ENCODE assay signal across 20 cellular contexts in the genomic region with DNA sequence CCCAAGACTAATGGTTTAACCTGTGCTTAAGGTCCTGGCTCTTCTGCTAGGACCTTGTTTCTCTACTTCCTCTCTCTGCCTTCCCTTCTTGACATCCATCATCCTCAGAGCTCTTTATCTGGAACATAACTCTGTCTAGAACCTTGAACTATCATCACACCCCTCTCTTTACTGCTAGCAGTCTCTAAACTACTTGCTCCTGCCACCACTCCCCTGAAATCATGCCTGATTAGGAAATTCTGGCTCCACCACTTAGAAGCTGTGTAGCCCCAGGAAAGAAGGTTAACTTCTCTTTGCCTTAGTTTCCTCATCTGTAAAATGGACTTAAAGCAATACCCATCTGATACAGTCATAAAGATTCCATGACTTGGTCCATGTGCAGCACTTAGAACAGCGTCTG. TPM values are rescaled to one million over a fixed set of nuclear protein-coding genes. Genes with fewer than 3 reads are reported as not detected.
DNase-seq lines count a peak whose midpoint lies in the region; ATAC-seq, FAIRE-seq and TF ChIP-seq lines count a peak whose summit lies in the region.
"Had no signal": no experiment of that assay in that cellular context is flagged by ENCODE, and none has a peak within 500 bp of the region (broad histone marks: within the 10 kb centered on the region; RNA-seq: fewer than 3 reads in every experiment).

No MANE protein-coding gene starts in this region.

- no peak for ATAC-seq in GM19324 (IDR thresholded peaks at IDR 0.05; ENCODE audit: low FRiP score, unreplicated experiment)
- no peak for ATAC-seq in omental fat pad (ENCODE audit: low FRiP score)
- ATAC-seq: activated CD8-positive, alpha-beta memory T cell treated with anti-CD3 and anti-CD28 coated beads, Interleukin-2, amount 10 ng/mL, durations not matched to agents 7 days and 5 days; T-helper 17 cell had no signal

- H2BK120ac ChIP-seq in H1 (replicated peaks; ENCODE audit: low read depth, low read length) (no peak overlapping the region), trophoblast cell (ENCODE audit: insufficient read depth, low read length, poor library complexity) (peak overlapping the region; percentile 70)

- H2BK15ac ChIP-seq in H1 (ENCODE audit: low read length): no peak overlapping the region

- CTCF ChIA-PET in AG04450 (lab: Charles Lee): interaction anchor here (0.6 kb wide), 1 partner anchor 134 kb away, joined by 4 read pairs; no protein-coding TSS in a partner anchor
- CTCF ChIA-PET in H1 (lab: Charles Lee; ENCODE audit: partially characterized antibody): interaction anchor here (1.0 to 2.8 kb wide), 2 partner anchors 9 to 42 kb away, joined by 4 to 7 read pairs; a partner anchor contains a TSS

- no peak overlapping the region for H3K14ac ChIP-seq in H1 (ENCODE audit: insufficient read length)
- H3K14ac ChIP-seq in trophoblast cell (ENCODE audit: low read length): peak overlapping the region; percentile 80

- H3K18ac ChIP-seq in H1 (ENCODE audit: extremely low read depth, low read length) (no peak overlapping the region), trophoblast cell (ENCODE audit: low read length) (peak overlapping the region; percentile 46)

- no peak overlapping the region for H4K8ac ChIP-seq in H1 (ENCODE audit: extremely low read depth, insufficient read depth, low read length)
- peak overlapping the region; percentile 74 for H4K8ac ChIP-seq in trophoblast cell (ENCODE audit: low read depth, low read length)

- H3K36me3 ChIP-seq in HUES64 (ENCODE audit: insufficient read depth, low read length) (peaks cover 13% of the 10 kb centered on the region), H1 (ENCODE audit: control insufficient read depth in 2 of 4, insufficient read depth in 4 of 4, low read length in 3 of 4) (peaks cover 0 to 11% (median 0%) of the 10 kb centered on the region in 4 experiments; a peak in 4 of 8 replicates), trophoblast cell (ENCODE audit: control insufficient read depth in 1 of 2, insufficient read depth in 2 of 2, low read length in 2 of 2) (peaks cover 0 to 3% of the 10 kb centered on the region in 2 experiments)
- H3K36me3 ChIP-seq: ovary, vagina had no signal

- peaks cover 80 to 100% of the 10 kb centered on the region in 2 experiments for H3K79me2 ChIP-seq in H1 (ENCODE audit: control insufficient read depth in 1 of 2, insufficient read depth in 2 of 2, low read length in 2 of 2)
- H3K79me2 ChIP-seq in trophoblast cell (ENCODE audit: control insufficient read depth, insufficient read depth, low read length, poor library complexity): peaks cover 17% of the 10 kb centered on the region

- no peak for TF ChIP-seq EP300 in H1 (IDR thresholded peaks at IDR 0.05; ENCODE audit: borderline replicate concordance in 1 of 2, low read depth in 2 of 2, low read length in 2 of 2)

- 80% methylated on average over 1 of the region's 1 CpG for WGBS in HUES64
- 80% methylated on average over 1 of the region's 1 CpG; no CpG with 5 or more reads in 1 of the 2 experiments for WGBS in H1 (ENCODE audit: extremely low coverage in 1 of 2, insufficient coverage in 1 of 2, insufficient read length in 1 of 2, insufficient replicate concordance in 2 of 2, low coverage in 1 of 2, low lambda C conversion rate in 2 of 2, missing lambda C conversion rate in 1 of 2), 2 experiments
- WGBS in trophoblast cell (ENCODE audit: extremely low coverage, insufficient coverage, insufficient read length): no CpG with 5 or more reads among the region's 1 CpG

- H4K5ac ChIP-seq in H1 (ENCODE audit: insufficient read length, low read depth, low read length): no peak overlapping the region

- H2BK5ac ChIP-seq in H1 (ENCODE audit: low read depth, low read length): no peak overlapping the region
- peak overlapping the region; percentile 79 for H2BK5ac ChIP-seq in trophoblast cell (ENCODE audit: low read depth, low read length, poor library complexity)

- peak overlapping the region; percentile 59 to 87 for H3K4me2 ChIP-seq in H1 (ENCODE audit: insufficient read depth in 1 of 2, low read depth in 2 of 2, low read length in 2 of 2)
- peak overlapping the region; percentile 43 for H3K4me2 ChIP-seq in trophoblast cell (ENCODE audit: low read length)

- H2AK5ac ChIP-seq in H1 (ENCODE audit: low read depth, low read length) (no peak overlapping the region; the same call in 1 of the 2 replicates), trophoblast cell (ENCODE audit: low read length) (peak overlapping the region; percentile 15)

- POLR2A ChIA-PET in AG04450 (lab: Yijun Ruan, JAX): no interaction called here
- POLR2A ChIA-PET in H1 (lab: Charles Lee; ENCODE audit: partially characterized antibody): interaction anchor here (0.9 to 11.4 kb wide), 9 partner anchors 10 to 113 kb away, joined by 3 to 198 read pairs (median 4); a partner anchor contains a TSS

- H3K79me1 ChIP-seq in H1 (ENCODE audit: low read depth, low read length): no peaks in the 10 kb centered on the region; the same call in 1 of the 2 replicates
- peaks cover 35% of the 10 kb centered on the region for H3K79me1 ChIP-seq in trophoblast cell (ENCODE audit: low read length)

- DNase-seq in AG04450 (ENCODE audit: low read depth, low spot score) (no peak), H1 (ENCODE audit: low read depth in 1 of 2, low spot score in 2 of 2) (no peak), trophoblast cell (peak in 1 of 2 donors; percentile 6), NCI-H524 (lab: John Stamatoyannopoulos, UW) (no peak), omental fat pad (ENCODE audit: low spot score) (no peak)
- DNase-seq in stimulated activated naive CD4-positive, alpha-beta T cell (lab: John Stamatoyannopoulos, UW): no peak
- DNase-seq: activated CD4-positive, CD25-positive, alpha-beta regulatory T cell treated with anti-CD3 and anti-CD28 coated beads, Interleukin-2, amount 50 U/mL, for 72 hours; activated CD8-positive, alpha-beta memory T cell treated with anti-CD3 and anti-CD28 coated beads, Interleukin-2, amount 10 ng/mL, durations not matched to agents 7 days and 5 days; activated gamma-delta T cell treated with Interleukin-2 at 50 U/mL for 16 hours; aorta; NCI-H2029 treated with DMSO at 0.1 percent for 48 hours; NCI-H748 treated with DMSO at 0.1 percent for 48 hours; ovary; RPMI8226; stimulated activated naive CD4-positive, alpha-beta T cell treated with Interleukin-2 at 50 U/mL for 16 hours; T-helper 17 cell had no signal

- H3K4me3 ChIP-seq in AG04450 (ENCODE audit: low read depth, low read length) (no peak overlapping the region), HUES64 (ENCODE audit: low read length) (peak overlapping the region; percentile 25; the same call in 1 of the 2 replicates), H1 (ENCODE audit: extremely low read depth in 1 of 4, insufficient read depth in 2 of 4, low read depth in 3 of 4, low read length in 4 of 4) (peak overlapping the region in 1 of 4 experiments; percentile 41; a peak in 1 of 8 replicates), trophoblast cell (ENCODE audit: low read depth, low read length) (no peak overlapping the region)
- H3K4me3 ChIP-seq: coronary artery, ovary, vagina had no signal

- H3K27me3 ChIP-seq in AG04450 (ENCODE audit: control insufficient read depth, insufficient read depth, low read length): no peaks in the 10 kb centered on the region
- no peaks in the 10 kb centered on the region for H3K27me3 ChIP-seq in HUES64 (ENCODE audit: insufficient read depth, low read length)
- no peaks in the 10 kb centered on the region for H3K27me3 ChIP-seq in H1 (replicated peaks in 1 of 4; ENCODE audit: control insufficient read depth in 3 of 4, extremely low read depth in 1 of 4, insufficient read depth in 3 of 4, low read length in 3 of 4)
- no peaks in the 10 kb centered on the region for H3K27me3 ChIP-seq in trophoblast cell (ENCODE audit: insufficient read depth, low read length)
- H3K27me3 ChIP-seq: ovary, vagina had no signal

- no peaks in the 10 kb centered on the region for H3K23me2 ChIP-seq in H1 (ENCODE audit: low read depth, low read length)

- H2AFZ ChIP-seq in H1 (ENCODE audit: low read length): no peak overlapping the region
- H2AFZ ChIP-seq in trophoblast cell (ENCODE audit: insufficient read depth, low read length, poor library complexity): no peak overlapping the region

- peaks cover 31 to 34% of the 10 kb centered on the region in 2 experiments for H4K20me1 ChIP-seq in H1 (replicated peaks in 1 of 2; ENCODE audit: control insufficient read depth in 1 of 2, insufficient read depth in 2 of 2, low read length in 2 of 2)

- H3K9me3 ChIP-seq in AG04450 (ENCODE audit: control insufficient read depth, insufficient read depth, low read length) (no peaks in the 10 kb centered on the region), HUES64 (ENCODE audit: insufficient read depth, low read depth, low read length) (no peaks in the 10 kb centered on the region), H1 (ENCODE audit: insufficient read depth in 2 of 2, low read depth in 1 of 2, low read length in 1 of 2) (no peaks in the 10 kb centered on the region), trophoblast cell (ENCODE audit: insufficient read depth, low read depth, low read length) (no peaks in the 10 kb centered on the region)
- H3K9me3 ChIP-seq: ovary, vagina had no signal

- H3K27ac ChIP-seq in AG04450 (ENCODE audit: low read depth, low read length) (peak overlapping the region; percentile 80), HUES64 (ENCODE audit: low read depth, low read length) (peak overlapping the region; percentile 56), H1 (ENCODE audit: low read depth, low read length) (0 out of 2 replicates have a peak overlapping the region, but pooled peaks have one; percentile 11), trophoblast cell (ENCODE audit: low read depth, low read length) (peak overlapping the region; percentile 97)
- H3K27ac ChIP-seq: ovary had no signal

- H4K91ac ChIP-seq in H1 (replicated peaks; ENCODE audit: insufficient read length, low read length) (no peak overlapping the region), trophoblast cell (ENCODE audit: low read depth, low read length) (peak overlapping the region; percentile 75)

- H3K23ac ChIP-seq in H1 (ENCODE audit: insufficient read length) (no peak overlapping the region), trophoblast cell (ENCODE audit: low read length) (peak overlapping the region; percentile 11)

- H2BK12ac ChIP-seq in H1 (ENCODE audit: low read depth, low read length) (no peak overlapping the region; the same call in 1 of the 2 replicates), trophoblast cell (ENCODE audit: low read length) (peak overlapping the region; percentile 55)

- H3K9ac ChIP-seq in HUES64 (ENCODE audit: low read depth, low read length) (no peak overlapping the region; the same call in 1 of the 2 replicates), H1 (replicated peaks in 1 of 4; ENCODE audit: extremely low read depth in 1 of 4, low read depth in 3 of 4, low read length in 3 of 4) (no peak overlapping the region), trophoblast cell (ENCODE audit: low read length) (no peak overlapping the region)

- peak in 1 of 2 experiments; percentile 56; a peak in 1 of 3 replicates for TF ChIP-seq POLR2A in H1 (IDR thresholded peaks at IDR 0.05; ENCODE audit: control extremely low read depth in 1 of 2, low read depth in 2 of 2, low read length in 2 of 2)

- H3K4me1 ChIP-seq in HUES64 (ENCODE audit: insufficient read depth, low read length) (peaks cover 61% of the 10 kb centered on the region), H1 (replicated peaks in 1 of 4; ENCODE audit: control insufficient read depth in 3 of 4, insufficient read depth in 4 of 4, low read length in 3 of 4) (peaks cover 13 to 33% (median 30%) of the 10 kb centered on the region in 4 experiments), trophoblast cell (ENCODE audit: control insufficient read depth in 1 of 2, insufficient read depth in 2 of 2, low read length in 2 of 2) (peaks cover 25 to 39% of the 10 kb centered on the region in 2 experiments)

- TF ChIP-seq RAD21 in H1 (IDR thresholded peaks at IDR 0.05 in 1 of 2, conservative IDR thresholded peaks at IDR 0.05 in 1 of 2; ENCODE audit: low read depth in 2 of 2, low read length in 2 of 2): no peak

- TF ChIP-seq CTCF in AG04450 (IDR thresholded peaks at IDR 0.05; ENCODE audit: low read depth, low read length): no peak
- TF ChIP-seq CTCF in H1 (IDR thresholded peaks at IDR 0.05; ENCODE audit: control extremely low read depth in 1 of 3, insufficient read depth in 1 of 3, low read depth in 1 of 3, low read length in 3 of 3): no peak
- no peak for TF ChIP-seq CTCF in omental fat pad (IDR thresholded peaks at IDR 0.05)

- H2BK20ac ChIP-seq in H1 (ENCODE audit: low read length): no peak overlapping the region

- FAIRE-seq in H1 (lab: Jason Lieb, UNC): no peak

- no peak overlapping the region for H3K4ac ChIP-seq in H1 (replicated peaks; ENCODE audit: insufficient read length, low read depth, low read length)
- H3K4ac ChIP-seq in trophoblast cell (ENCODE audit: low read depth, low read length): peak overlapping the region; percentile 65

- H3K56ac ChIP-seq in H1 (replicated peaks; ENCODE audit: insufficient read length, low read depth, low read length): no peak overlapping the region

- no peak overlapping the region for H4K12ac ChIP-seq in trophoblast cell (ENCODE audit: low read depth, low read length)

RNA-seq across cellular contexts. Expression of a gene that starts 9.1 kb away (rescaled TPM):
- polyA plus RNA-seq in AG04450 (2011; rRNA removed) (96.9 and 136 TPM in 2 replicates), H1 (2011; rRNA removed) (65.6 and 83.4 TPM in 2 replicates)
- polyA minus RNA-seq in AG04450 (2011; rRNA and poly(A)+ RNA removed): 122 and 177 TPM in 2 replicates
- 122 TPM for polyA plus RNA-seq in HUES64 (2013, experiment 1 of 2)
- 118 TPM for polyA plus RNA-seq in HUES64 (2013, experiment 2 of 2)
- 242 and 253 TPM in 2 replicates for total RNA-seq in H1 (2021; fragmentation: NEBNext Ultra II Directional; extraction: Animal tissue kit (Norgen Biotek cat#: 25700))
- 78.0 TPM for polyA plus RNA-seq in H1 (2011; cell fraction: cytosol; rRNA removed)
- polyA plus RNA-seq in H1 (2011; cell fraction: nucleus; rRNA removed): 109 TPM
- 72.0 to 136 TPM (median 103 TPM) in 4 replicates for polyA plus RNA-seq in H1 (2012, experiment 1 of 2)
- 7.5 TPM for polyA plus RNA-seq in H1 (2012, experiment 2 of 2)
- 195 TPM for polyA plus RNA-seq in H1 (2013, experiment 1 of 2)
- polyA plus RNA-seq in H1 (2013, experiment 2 of 2): 193 TPM
- 311 and 415 TPM in 2 replicates for polyA minus RNA-seq in H1 (2011; rRNA and poly(A)+ RNA removed)
- 153 TPM for polyA minus RNA-seq in H1 (2011; cell fraction: cytosol; rRNA and poly(A)+ RNA removed)
- polyA minus RNA-seq in H1 (2011; cell fraction: nucleus; rRNA and poly(A)+ RNA removed): 416 TPM
- 376 TPM in 2 replicates for polyA plus RNA-seq in trophoblast cell (2013)
- total RNA-seq in omental fat pad: 10 to 100 TPM; 14.8 to 48.5 (median 28.4) TPM

Comparison
In these comparisons a context has a peak if more than half of its experiments do, and no peak if none do; other contexts are left out.
1. H3K27ac ChIP-seq: peak in every context shown above with its lines; median percentile 97 in trophoblast cell; 80 in AG04450; 56 in HUES64; 11 in H1.